In genomic region chrX:121014826-121015225, GRCh38 we compare ENCODE assay signal across 19 cellular contexts. TPM values are rescaled to one million over a fixed set of nuclear protein-coding genes. Genes with fewer than 3 reads are reported as not detected.
DNase-seq lines count a peak whose midpoint lies in the region; ATAC-seq and TF ChIP-seq lines count a peak whose summit lies in the region.
"Had no signal": no experiment of that assay in that cellular context is flagged by ENCODE, and none has a peak within 500 bp of the region (broad histone marks: within the 10 kb centered on the region; RNA-seq: fewer than 3 reads in every experiment).

No MANE protein-coding gene starts in this region.

- H3K9me3 Mint-ChIP-seq in MCF 10A (ENCODE audit: unreplicated experiment) = peaks cover 8% of the 10 kb centered on the region
- H3K9me3 Mint-ChIP-seq: CD8-positive, alpha-beta T cell had no signal

- ATAC-seq in esophagus mucosa = peak; percentile 56
- no peak for ATAC-seq in left lobe of liver
- ATAC-seq: A549; CD8-positive, alpha-beta T cell had no signal

- H3K27ac Mint-ChIP-seq in MCF 10A (ENCODE audit: low read depth, unreplicated experiment) = no peak overlapping the region
- H3K27ac Mint-ChIP-seq: CD4-positive, CD25-positive, alpha-beta regulatory T cell; CD8-positive, alpha-beta T cell had no signal

- H3K4me1 ChIP-seq in breast epithelium (no peaks in the 10 kb centered on the region), trophoblast cell (ENCODE audit: control insufficient read depth in 1 of 2, insufficient read depth in 2 of 2, low read length in 2 of 2) (peaks cover 4 to 7% of the 10 kb centered on the region in 2 experiments)
- H3K4me1 ChIP-seq: A549, BLaER1, Caco-2 had no signal

- no peak overlapping the region for H3K4ac ChIP-seq in trophoblast cell (ENCODE audit: low read depth, low read length)

- CTCF ChIA-PET in MCF 10A (lab: Yijun Ruan, JAX) = interaction anchor here (0.9 kb wide), 1 partner anchor 656 kb away, joined by 3 read pairs; no protein-coding TSS in a partner anchor

- H3K4me3 ChIP-seq in breast epithelium (no peak overlapping the region), trophoblast cell (ENCODE audit: low read depth, low read length) (no peak overlapping the region)
- H3K4me3 ChIP-seq: A549, BLaER1, GM23248 had no signal

- H2AFZ ChIP-seq in trophoblast cell (ENCODE audit: insufficient read depth, low read length, poor library complexity) = no peak overlapping the region
- H2AFZ ChIP-seq: GM23248 had no signal

- no peak overlapping the region for H4K12ac ChIP-seq in trophoblast cell (ENCODE audit: low read depth, low read length)

- no peak overlapping the region for H3K4me2 ChIP-seq in trophoblast cell (ENCODE audit: low read length)
- H3K4me2 ChIP-seq: A549, BLaER1 had no signal

- H3K36me3 Mint-ChIP-seq in MCF 10A (ENCODE audit: insufficient read depth, unreplicated experiment) = no peaks in the 10 kb centered on the region
- H3K36me3 Mint-ChIP-seq: CD4-positive, CD25-positive, alpha-beta regulatory T cell; CD8-positive, alpha-beta T cell had no signal

- POLR2A ChIA-PET in MCF 10A (lab: Yijun Ruan, JAX) = interaction anchor here (0.7 kb wide), 1 partner anchor 9 kb away, joined by 3 read pairs; no protein-coding TSS in a partner anchor

- H2BK12ac ChIP-seq in trophoblast cell (ENCODE audit: low read length) = no peak overlapping the region

- no peak overlapping the region for H4K91ac ChIP-seq in trophoblast cell (ENCODE audit: low read depth, low read length)

- H3K79me2 ChIP-seq in trophoblast cell (ENCODE audit: control insufficient read depth, insufficient read depth, low read length, poor library complexity) = no peaks in the 10 kb centered on the region

- peak; percentile 43 for DNase-seq in MCF 10A (ENCODE audit: unreplicated experiment)
- DNase-seq in breast epithelium (ENCODE audit: low spot score in 2 of 2) = no peak
- peak; percentile 6 for DNase-seq in MV-4-11 (lab: John Stamatoyannopoulos, UW)
- DNase-seq in trophoblast cell = no peak
- DNase-seq in left lobe of liver (ENCODE audit: low spot score) = no peak
- no peak for DNase-seq in activated effector memory CD4-positive, alpha-beta T cell treated with Interleukin-2 at 50 U/mL for 16 hours
- DNase-seq: 8988T; Caco-2; CD4-positive, CD25-positive, alpha-beta regulatory T cell; DMS153; DND-41; GM23248; H7; HCEC 1CT had no signal

- BruUV-seq in MCF 10A (replicated peaks; lab: Mats Ljungman, UMichigan) = no TSS peak

- H3K4me3 Mint-ChIP-seq in MCF 10A (ENCODE audit: unreplicated experiment) = no peak overlapping the region
- H3K4me3 Mint-ChIP-seq: CD4-positive, CD25-positive, alpha-beta regulatory T cell; CD8-positive, alpha-beta T cell had no signal

- no CpG with 5 or more reads among the region's 2 CpGs for WGBS in trophoblast cell (ENCODE audit: extremely low coverage, insufficient coverage, insufficient read length)

- no peak overlapping the region for H3K27ac ChIP-seq in breast epithelium
- H3K27ac ChIP-seq in trophoblast cell (ENCODE audit: low read depth, low read length) = no peak overlapping the region
- H3K27ac ChIP-seq: A549, BLaER1, GM23248 had no signal

- no peak overlapping the region for H2AK5ac ChIP-seq in trophoblast cell (ENCODE audit: low read length)

- no peak overlapping the region for H3K23ac ChIP-seq in trophoblast cell (ENCODE audit: low read length)

- H3K18ac ChIP-seq in trophoblast cell (ENCODE audit: low read length) = no peak overlapping the region

- H3K27me3 ChIP-seq in breast epithelium (peaks cover 0 to 4% of the 10 kb centered on the region in 2 donors), trophoblast cell (ENCODE audit: insufficient read depth, low read length) (no peaks in the 10 kb centered on the region)
- H3K27me3 ChIP-seq: BLaER1 had no signal

- no peak overlapping the region for H2BK5ac ChIP-seq in trophoblast cell (ENCODE audit: low read depth, low read length, poor library complexity)

- H3K9me3 ChIP-seq in breast epithelium = peaks cover 4% of the 10 kb centered on the region in 2 donors
- H3K9me3 ChIP-seq in trophoblast cell (ENCODE audit: insufficient read depth, low read depth, low read length) = no peaks in the 10 kb centered on the region
- H3K9me3 ChIP-seq: A549, Caco-2 had no signal

- H2BK120ac ChIP-seq in trophoblast cell (ENCODE audit: insufficient read depth, low read length, poor library complexity) = peak overlapping the region; percentile 51

- H3K36me3 ChIP-seq in breast epithelium (no peaks in the 10 kb centered on the region), trophoblast cell (ENCODE audit: control insufficient read depth in 1 of 2, insufficient read depth in 2 of 2, low read length in 2 of 2) (no peaks in the 10 kb centered on the region)
- H3K36me3 ChIP-seq: BLaER1 had no signal

- TF ChIP-seq CTCF in MCF 10A (IDR thresholded peaks at IDR 0.05; ENCODE audit: unreplicated experiment) = no peak
- no peak for TF ChIP-seq CTCF in breast epithelium (IDR thresholded peaks at IDR 0.05)

- intact Hi-C loops in MCF 10A (cut with micrococcal nuclease) = no loop called here
- intact Hi-C loops in breast epithelium (cut with DNase I; ENCODE audit: low total_unique reads) = no loop called here

- no peak for TF ChIP-seq POLR2A in breast epithelium (IDR thresholded peaks at IDR 0.05)

- H3K79me1 ChIP-seq in trophoblast cell (ENCODE audit: low read length) = no peaks in the 10 kb centered on the region

- no peaks in the 10 kb centered on the region for H3K4me1 Mint-ChIP-seq in MCF 10A (ENCODE audit: insufficient read depth, unreplicated experiment)
- H3K4me1 Mint-ChIP-seq: CD4-positive, CD25-positive, alpha-beta regulatory T cell had no signal

- no peak overlapping the region for H3K9ac ChIP-seq in trophoblast cell (ENCODE audit: low read length)
- H3K9ac ChIP-seq: BLaER1, GM23248 had no signal

- H4K8ac ChIP-seq in trophoblast cell (ENCODE audit: low read depth, low read length) = no peak overlapping the region

- no peaks in the 10 kb centered on the region for H3K27me3 Mint-ChIP-seq in MCF 10A (ENCODE audit: insufficient read depth, unreplicated experiment)
- H3K27me3 Mint-ChIP-seq: CD4-positive, CD25-positive, alpha-beta regulatory T cell had no signal

- H3K14ac ChIP-seq in trophoblast cell (ENCODE audit: low read length) = no peak overlapping the region

RNA-seq across cellular contexts. Expression of gene CT47A1, which starts 29.3 kb away (rescaled TPM):
- not detected in 2 replicates for total RNA-seq in MCF 10A (2022)
- not detected for total RNA-seq in breast epithelium
- not detected for total RNA-seq in esophagus mucosa
- not detected in 2 replicates for polyA plus RNA-seq in trophoblast cell (2013)
- total RNA-seq in left lobe of liver = not detected
- total RNA-seq: Caco-2; CD4-positive, CD25-positive, alpha-beta regulatory T cell; CD8-positive, alpha-beta T cell; GM23248; H1; H7 had no signal
- polyA plus RNA-seq: A549; CD4-positive, CD25-positive, alpha-beta regulatory T cell; GM23248; H1 had no signal

RNA-seq across cellular contexts. Expression of gene GLUD2, which starts 32.6 kb away (rescaled TPM):
- total RNA-seq in MCF 10A (2022) (0.32 and 0.63 TPM in 2 replicates), breast epithelium (1 to 10 TPM; 2.8 to 4.3 (median 4.0) TPM), esophagus mucosa (0.52 TPM), left lobe of liver (3.7 TPM)
- 0.65 and 0.68 TPM in 2 replicates for polyA plus RNA-seq in trophoblast cell (2013)

RNA-seq across cellular contexts. Expression of gene CT47A2, which starts 34.1 kb away (rescaled TPM):
- total RNA-seq in MCF 10A (2022) (not detected in 2 replicates), breast epithelium (not detected), esophagus mucosa (not detected), left lobe of liver (not detected)
- polyA plus RNA-seq in trophoblast cell (2013) = not detected in 2 replicates
- total RNA-seq: Caco-2; CD4-positive, CD25-positive, alpha-beta regulatory T cell; CD8-positive, alpha-beta T cell; GM23248; H1; H7 had no signal
- polyA plus RNA-seq: A549; CD4-positive, CD25-positive, alpha-beta regulatory T cell; GM23248; H1 had no signal

RNA-seq across cellular contexts. Expression of gene CT47A3, which starts 39.0 kb away (rescaled TPM):
- total RNA-seq in MCF 10A (2022) = not detected in 2 replicates
- total RNA-seq in breast epithelium = not detected
- total RNA-seq in esophagus mucosa = not detected
- polyA plus RNA-seq in trophoblast cell (2013) = not detected in 2 replicates
- not detected for total RNA-seq in left lobe of liver
- total RNA-seq: Caco-2; CD4-positive, CD25-positive, alpha-beta regulatory T cell; CD8-positive, alpha-beta T cell; GM23248; H1; H7 had no signal
- polyA plus RNA-seq: A549; CD4-positive, CD25-positive, alpha-beta regulatory T cell; GM23248; H1 had no signal

RNA-seq across cellular contexts. Expression of gene CT47A4, which starts 43.8 kb away (rescaled TPM):
- not detected in 2 replicates for total RNA-seq in MCF 10A (2022)
- not detected for total RNA-seq in breast epithelium
- total RNA-seq in esophagus mucosa = not detected
- not detected in 2 replicates for polyA plus RNA-seq in trophoblast cell (2013)
- not detected for total RNA-seq in left lobe of liver
- total RNA-seq: Caco-2; CD4-positive, CD25-positive, alpha-beta regulatory T cell; CD8-positive, alpha-beta T cell; GM23248; H1; H7 had no signal
- polyA plus RNA-seq: A549; CD4-positive, CD25-positive, alpha-beta regulatory T cell; GM23248; H1 had no signal

Comparison
In these comparisons a context has a peak if more than half of its experiments do, and no peak if none do; other contexts are left out.
1. DNase-seq: peak in MCF 10A (single experiment) and MV-4-11 (single experiment); none in breast epithelium (0 of 2), trophoblast cell (0 of 2), left lobe of liver (single experiment) and activated effector memory CD4-positive, alpha-beta T cell treated with Interleukin-2 at 50 U/mL for 16 hours (single experiment).